Comparison of ENCODE assay signal across 23 cellular contexts in genomic region chr10:108749042-108749441, GRCh38.
DNase-seq lines count a peak whose midpoint lies in the region; ATAC-seq and TF ChIP-seq lines count a peak whose summit lies in the region.
"Had no signal": no experiment of that assay in that cellular context is flagged by ENCODE, and none has a peak within 500 bp of the region (broad histone marks: within the 10 kb centered on the region; RNA-seq: fewer than 3 reads in every experiment).

No MANE protein-coding gene starts in this region.

- BruUV-seq in Calu3 (replicated peaks; lab: Mats Ljungman, UMichigan) = no TSS peak

- H3K27ac Mint-ChIP-seq in Calu3 (ENCODE audit: unreplicated experiment) = no peak overlapping the region
- no peak overlapping the region for H3K27ac Mint-ChIP-seq in neural progenitor cell
- H3K27ac Mint-ChIP-seq: activated naive CD8-positive, alpha-beta T cell treated with anti-CD3 and anti-CD28 coated beads, Interleukin-2, amount 50 U/mL, for 24 hours; CD4-positive, CD25-positive, alpha-beta regulatory T cell; natural killer cell treated with Interleukin-12 subunit alpha and Interleukin-12 subunit beta and Interleukin-15 and Interleukin-18, amount 100 ng/mL, for 72 hours; progenitor cell of endocrine pancreas; T-helper 17 cell had no signal

- TF ChIP-seq CTCF in Calu3 (IDR thresholded peaks at IDR 0.05; ENCODE audit: unreplicated experiment) (no peak), neural progenitor cell (IDR thresholded peaks at IDR 0.05) (no peak)

- no peaks in the 10 kb centered on the region for H3K36me3 ChIP-seq in neural progenitor cell
- H3K36me3 ChIP-seq: brain microvascular endothelial cell, SJSA1 had no signal

- no peaks in the 10 kb centered on the region for H3K9me3 ChIP-seq in neural progenitor cell (ENCODE audit: low read depth)
- H3K9me3 ChIP-seq: SJSA1 had no signal

- intact Hi-C loops in Calu3 (cut with micrococcal nuclease; ENCODE audit: unreplicated experiment) = no loop called here

- H3K4me1 ChIP-seq in neural progenitor cell = no peaks in the 10 kb centered on the region
- H3K4me1 ChIP-seq: SJSA1 had no signal

- no peaks in the 10 kb centered on the region for H3K27me3 ChIP-seq in neural progenitor cell
- H3K27me3 ChIP-seq: brain microvascular endothelial cell, SJSA1 had no signal

- H3K27me3 Mint-ChIP-seq in Calu3 (ENCODE audit: unreplicated experiment) (no peaks in the 10 kb centered on the region), neural progenitor cell (ENCODE audit: insufficient read depth, low read depth) (peaks cover 4% of the 10 kb centered on the region)
- H3K27me3 Mint-ChIP-seq: activated naive CD8-positive, alpha-beta T cell treated with anti-CD3 and anti-CD28 coated beads, Interleukin-2, amount 50 U/mL, for 24 hours; CD4-positive, CD25-positive, alpha-beta regulatory T cell; natural killer cell treated with Interleukin-12 subunit alpha and Interleukin-12 subunit beta and Interleukin-15 and Interleukin-18, amount 100 ng/mL, for 72 hours; progenitor cell of endocrine pancreas; T-helper 17 cell had no signal

- no peak overlapping the region for H3K4me3 ChIP-seq in neural progenitor cell
- H3K4me3 ChIP-seq: SJSA1 had no signal

- peak; percentile 67 for ATAC-seq in GM18505 (IDR thresholded peaks at IDR 0.05; ENCODE audit: unreplicated experiment)
- peak; percentile 56 for ATAC-seq in GM19467 (IDR thresholded peaks at IDR 0.05; ENCODE audit: unreplicated experiment)
- peak; percentile 82 for ATAC-seq in HG02973 (IDR thresholded peaks at IDR 0.05; ENCODE audit: unreplicated experiment)
- peak; percentile 51 for ATAC-seq in HG03565 (IDR thresholded peaks at IDR 0.05; ENCODE audit: unreplicated experiment)
- ATAC-seq: activated naive CD8-positive, alpha-beta T cell treated with anti-CD3 and anti-CD28 coated beads, Interleukin-2, amount 50 U/mL, for 24 hours; natural killer cell treated with Interleukin-12 subunit alpha and Interleukin-12 subunit beta and Interleukin-15 and Interleukin-18, amount 100 ng/mL, for 72 hours; Panc1; T-helper 17 cell had no signal

- no peak overlapping the region for H3K27ac ChIP-seq in neural progenitor cell
- H3K27ac ChIP-seq: brain microvascular endothelial cell, SJSA1 had no signal

- DNase-seq in Calu3 (no peak), neural progenitor cell (ENCODE audit: low spot score) (no peak), NCI-H1105 (lab: John Stamatoyannopoulos, UW) (no peak)
- no peak for DNase-seq in stimulated activated naive CD4-positive, alpha-beta T cell treated with Interleukin-2 at 50 U/mL for 16 hours (lab: John Stamatoyannopoulos, UW)
- DNase-seq: activated CD8-positive, alpha-beta memory T cell treated with anti-CD3 and anti-CD28 coated beads for 24 hours; activated naive CD8-positive, alpha-beta T cell treated with anti-CD3 and anti-CD28 coated beads, Interleukin-2, amount 50 U/mL, for 24 hours; brain microvascular endothelial cell; CD4-positive, CD25-positive, alpha-beta regulatory T cell; cortex of kidney; DMS79; mammary epithelial cell; NCI-H146; NCI-H345; stimulated activated CD4-positive, alpha-beta T cell treated with anti-CD3 and anti-CD28 coated beads, Interleukin-2, amount 100 ng/mL, for 48 hours; T-helper 17 cell had no signal

- H3K4me1 Mint-ChIP-seq in Calu3 (ENCODE audit: low read depth, unreplicated experiment) = no peaks in the 10 kb centered on the region
- H3K4me1 Mint-ChIP-seq in neural progenitor cell = no peaks in the 10 kb centered on the region
- H3K4me1 Mint-ChIP-seq: activated naive CD8-positive, alpha-beta T cell treated with anti-CD3 and anti-CD28 coated beads, Interleukin-2, amount 50 U/mL, for 24 hours; CD4-positive, CD25-positive, alpha-beta regulatory T cell; T-helper 17 cell had no signal

- H3K79me2 ChIP-seq in neural progenitor cell (ENCODE audit: low read depth) = no peaks in the 10 kb centered on the region

- H3K9ac ChIP-seq in neural progenitor cell = no peak overlapping the region

- H3K9me3 Mint-ChIP-seq in Calu3 (ENCODE audit: low read depth, unreplicated experiment) (peaks cover 11% of the 10 kb centered on the region), neural progenitor cell (no peaks in the 10 kb centered on the region)

- TF ChIP-seq POLR2A in GM18505 (IDR thresholded peaks at IDR 0.05; ENCODE audit: borderline replicate concordance, extremely low read depth, insufficient read depth, insufficient read length) = no peak

- H3K4me2 ChIP-seq in neural progenitor cell = no peak overlapping the region

- H3K4me3 Mint-ChIP-seq in Calu3 (ENCODE audit: low read depth, unreplicated experiment) = no peak overlapping the region
- no peak overlapping the region for H3K4me3 Mint-ChIP-seq in neural progenitor cell
- H3K4me3 Mint-ChIP-seq: activated naive CD8-positive, alpha-beta T cell treated with anti-CD3 and anti-CD28 coated beads, Interleukin-2, amount 50 U/mL, for 24 hours; CD4-positive, CD25-positive, alpha-beta regulatory T cell; natural killer cell treated with Interleukin-12 subunit alpha and Interleukin-12 subunit beta and Interleukin-15 and Interleukin-18, amount 100 ng/mL, for 72 hours; T-helper 17 cell had no signal

- H3K36me3 Mint-ChIP-seq in Calu3 (ENCODE audit: insufficient read depth, unreplicated experiment) (no peaks in the 10 kb centered on the region), neural progenitor cell (no peaks in the 10 kb centered on the region)
- H3K36me3 Mint-ChIP-seq: CD4-positive, CD25-positive, alpha-beta regulatory T cell; natural killer cell treated with Interleukin-12 subunit alpha and Interleukin-12 subunit beta and Interleukin-15 and Interleukin-18, amount 100 ng/mL, for 72 hours had no signal

- H3F3A ChIP-seq in neural progenitor cell (ENCODE audit: low read depth) = no peaks in the 10 kb centered on the region

- H4K20me1 ChIP-seq in neural progenitor cell (ENCODE audit: low read depth) = no peaks in the 10 kb centered on the region

- H2AFZ ChIP-seq in neural progenitor cell (replicated peaks) = no peak overlapping the region

- CTCF ChIA-PET in Calu3 (lab: Charles Lee) = no interaction called here
